Comparison of ENCODE assay signal across 8 cellular contexts in genomic region chr20:53915459-53916172, GRCh38.
DNase-seq lines count a peak whose midpoint lies in the region; ATAC-seq and FAIRE-seq lines count a peak whose summit lies in the region.

No MANE protein-coding gene starts in this region.

- H3K4me2 ChIP-seq in BLaER1 treated with 17β-estradiol and CSF1 and Interleukin-3, amounts not matched to agents 10 nM and 100 nM: peak overlapping the region; percentile 75 to 94 (median 92)

- H3K9me3 ChIP-seq in BLaER1 treated with 17β-estradiol and CSF1 and Interleukin-3, amounts not matched to agents 10 nM and 100 nM (replicated peaks in 1 of 11): peaks cover 0 to 15% (median 10%) of the 10 kb centered on the region in 11 experiments; a peak in 18 of 22 replicates
- H3K9me3 ChIP-seq in NT2/D1 (ENCODE audit: insufficient read depth, low read length): 0 out of 2 replicates have a peak, but pooled peaks cover 6% of the 10 kb centered on the region

- H4K20me1 ChIP-seq in BLaER1 treated with 17β-estradiol and CSF1 and Interleukin-3, amounts not matched to agents 10 nM and 100 nM: no peaks in the 10 kb centered on the region

- peak overlapping the region; percentile 57 to 73 (median 65) for H3K4me3 ChIP-seq in BLaER1 treated with 17β-estradiol and CSF1 and Interleukin-3, amounts not matched to agents 10 nM and 100 nM
- peak overlapping the region; percentile 44 for H3K4me3 ChIP-seq in NT2/D1 (ENCODE audit: insufficient read length, low read depth)

- H3K27ac ChIP-seq in BLaER1 treated with 17β-estradiol and CSF1 and Interleukin-3, amounts not matched to agents 10 nM and 100 nM: peak overlapping the region; percentile 71 to 97 (median 92)

- peak; percentile 54 for FAIRE-seq in endometrium (lab: Jason Lieb, UNC)

- H3K27me3 ChIP-seq in BLaER1 treated with 17β-estradiol and CSF1 and Interleukin-3, amounts not matched to agents 10 nM and 100 nM: no peaks in the 10 kb centered on the region
- H3K27me3 ChIP-seq in NT2/D1 (ENCODE audit: insufficient read depth, insufficient read length): no peaks in the 10 kb centered on the region

- H3K9ac ChIP-seq in BLaER1 treated with 17β-estradiol and CSF1 and Interleukin-3, amounts not matched to agents 10 nM and 100 nM: peak overlapping the region; percentile 74 to 88 (median 85)
- H3K9ac ChIP-seq in NT2/D1 (ENCODE audit: insufficient read length, low read depth): peak overlapping the region; percentile 81

- 0 out of 22 replicates have a peak, but pooled peaks cover 0 to 5% (median 0%) of the 10 kb centered on the region in 11 experiments for H3K36me3 ChIP-seq in BLaER1 treated with 17β-estradiol and CSF1 and Interleukin-3, amounts not matched to agents 10 nM and 100 nM
- H3K36me3 ChIP-seq in NT2/D1 (ENCODE audit: insufficient read depth, insufficient read length, low read length): no peaks in the 10 kb centered on the region

- DNase-seq in HT-29 (ENCODE audit: low spot score) (peak; percentile 100), NT2/D1 (ENCODE audit: low read depth, low spot score) (peak; percentile 83), midbrain (lab: John Stamatoyannopoulos, UW) (peak; percentile 94)
- DNase-seq in activated CD8-positive, alpha-beta memory T cell treated with anti-CD3 and anti-CD28 coated beads, Interleukin-2, amount 50 U/mL, for 1 hour (ENCODE audit: extremely low read depth): peak; percentile 94
- DNase-seq in stimulated activated CD8-positive, alpha-beta memory T cell treated with anti-CD3 and anti-CD28 coated beads, Interleukin-15, amount 100 ng/mL, for 4 hours (ENCODE audit: low read depth in 2 of 2): peak; percentile 89 to 98

- H3K4me1 ChIP-seq in BLaER1 treated with 17β-estradiol and CSF1 and Interleukin-3, amounts not matched to agents 10 nM and 100 nM: peaks cover 41 to 87% (median 55%) of the 10 kb centered on the region in 10 experiments
- peaks cover 7% of the 10 kb centered on the region for H3K4me1 ChIP-seq in NT2/D1 (ENCODE audit: insufficient read depth, insufficient read length)

- ATAC-seq in GM19324 (IDR thresholded peaks at IDR 0.05; ENCODE audit: low FRiP score, unreplicated experiment): peak; percentile 66

Comparison
In these comparisons a context has a peak if more than half of its experiments do, and no peak if none do; other contexts are left out.
1. Peak in every context shown above with its lines: DNase-seq, ATAC-seq, H3K4me3 ChIP-seq and H3K27ac ChIP-seq.